Comparison of ENCODE assay signal across 8 cellular contexts in genomic region chr10:12214763-12215218, GRCh38. TPM values are rescaled to one million over a fixed set of nuclear protein-coding genes. Genes with fewer than 3 reads are reported as not detected.
DNase-seq lines count a peak whose midpoint lies in the region; ATAC-seq, FAIRE-seq and TF ChIP-seq lines count a peak whose summit lies in the region.

No MANE protein-coding gene starts in this region.

- H4K20me1 ChIP-seq in endothelial cell of umbilical vein (replicated peaks; ENCODE audit: control insufficient read depth, extremely low read depth, insufficient read depth, low read length) = no peaks in the 10 kb centered on the region

- peak; percentile 62 for DNase-seq in activated CD4-positive, alpha-beta T cell treated with anti-CD3 and anti-CD28 coated beads for 36 hours
- DNase-seq in activated CD4-positive, alpha-beta T cell treated with anti-CD3 and anti-CD28 coated beads for 1 hour = no peak
- DNase-seq in M059J (ENCODE audit: low read depth) (peak; percentile 37), endothelial cell of umbilical vein (ENCODE audit: low read depth, low spot score) (peak; percentile 65), nephron progenitor cell (peak; percentile 47)

- H3K4me3 Mint-ChIP-seq in activated CD4-positive, alpha-beta T cell treated with anti-CD3 and anti-CD28 coated beads for 36 hours = no peak overlapping the region
- no peak overlapping the region for H3K4me3 Mint-ChIP-seq in nephron progenitor cell

- H3K9me3 ChIP-seq in endothelial cell of umbilical vein (replicated peaks; ENCODE audit: control insufficient read depth, insufficient read depth, low read length) = no peaks in the 10 kb centered on the region

- H3K36me3 Mint-ChIP-seq in activated CD4-positive, alpha-beta T cell treated with anti-CD3 and anti-CD28 coated beads for 36 hours (ENCODE audit: low read depth) = peaks cover 47% of the 10 kb centered on the region
- H3K36me3 Mint-ChIP-seq in nephron progenitor cell (ENCODE audit: low read depth) = peaks cover 66% of the 10 kb centered on the region

- H3K4me1 ChIP-seq in endothelial cell of umbilical vein (ENCODE audit: control insufficient read depth, extremely low read depth, insufficient read depth, low read length) = peaks cover 6% of the 10 kb centered on the region

- no peaks in the 10 kb centered on the region for H3K27me3 ChIP-seq in endothelial cell of umbilical vein (ENCODE audit: control insufficient read depth in 2 of 2, insufficient read depth in 2 of 2, low read length in 2 of 2)

- peaks cover 8 to 28% of the 10 kb centered on the region in 2 experiments for H3K36me3 ChIP-seq in endothelial cell of umbilical vein (ENCODE audit: control insufficient read depth in 2 of 2, extremely low read depth in 1 of 2, insufficient read depth in 2 of 2, low read length in 2 of 2)

- CTCF ChIA-PET in activated CD4-positive, alpha-beta T cell treated with anti-CD3 and anti-CD28 coated beads for 36 hours (lab: Charles Lee) = interaction anchor here (0.6 to 4.8 kb wide), 36 partner anchors 9 to 892 kb away, joined by 3 to 43 read pairs (median 4); partner anchors contain the start of genes CDC123 and NUDT5
- CTCF ChIA-PET in endothelial cell of umbilical vein (lab: Charles Lee) = interaction anchor here (0.8 to 2.6 kb wide), 16 partner anchors 9 to 842 kb away, joined by 3 to 17 read pairs (median 4); partner anchors contain the start of genes CDC123 and NUDT5

- dilution Hi-C loops in endothelial cell of umbilical vein (cut with MboI; ENCODE audit: extremely low pct_ligation_motif_present, low sequenced_read_pairs) = no loop called here

- no peaks in the 10 kb centered on the region for H3K9me1 ChIP-seq in endothelial cell of umbilical vein (replicated peaks; ENCODE audit: control insufficient read depth, extremely low read depth, insufficient read depth, low read length)

- peaks cover 17% of the 10 kb centered on the region for H3K4me1 Mint-ChIP-seq in activated CD4-positive, alpha-beta T cell treated with anti-CD3 and anti-CD28 coated beads for 36 hours
- H3K4me1 Mint-ChIP-seq in nephron progenitor cell = peaks cover 20% of the 10 kb centered on the region

- peaks cover 11% of the 10 kb centered on the region for H3K79me2 ChIP-seq in endothelial cell of umbilical vein (ENCODE audit: control insufficient read depth, insufficient read depth, low read length)

- ATAC-seq in activated CD4-positive, alpha-beta T cell treated with anti-CD3 and anti-CD28 coated beads for 36 hours = peak; percentile 44
- ATAC-seq in HG03432 (IDR thresholded peaks at IDR 0.05; ENCODE audit: unreplicated experiment) (no peak), GM18519 (IDR thresholded peaks at IDR 0.05; ENCODE audit: low FRiP score, unreplicated experiment) (no peak)

- intact Hi-C loops in activated CD4-positive, alpha-beta T cell treated with anti-CD3 and anti-CD28 coated beads for 36 hours (cut with DNase I, micrococcal nuclease) = loop anchor here in 1 of 2 experiments (1.0 to 10.0 kb wide), 4 partner anchors 442 to 860 kb away; no protein-coding TSS in a partner anchor
- intact Hi-C loops in endothelial cell of umbilical vein (cut with micrococcal nuclease) = loop anchor here (1.0 kb wide), 2 partner anchors 442 to 497 kb away; no protein-coding TSS in a partner anchor

- H2AFZ ChIP-seq in endothelial cell of umbilical vein (ENCODE audit: low read depth, low read length) = peak overlapping the region; percentile 57

- H3K27ac ChIP-seq in VCaP (no peak overlapping the region), endothelial cell of umbilical vein (ENCODE audit: insufficient read depth, low read depth, low read length) (peak overlapping the region; percentile 23)

- peak; percentile 61 for FAIRE-seq in endothelial cell of umbilical vein (lab: Jason Lieb, UNC)

- TF ChIP-seq POLR2A in endothelial cell of umbilical vein (IDR thresholded peaks at IDR 0.05; ENCODE audit: low read depth, low read length) = no peak

- no peaks in the 10 kb centered on the region for H3K27me3 Mint-ChIP-seq in activated CD4-positive, alpha-beta T cell treated with anti-CD3 and anti-CD28 coated beads for 36 hours
- no peaks in the 10 kb centered on the region for H3K27me3 Mint-ChIP-seq in nephron progenitor cell (ENCODE audit: low read depth, poor library complexity)

- peak overlapping the region; percentile 46 for H3K4me2 ChIP-seq in endothelial cell of umbilical vein (ENCODE audit: insufficient read depth, low read length)

- H3K9ac ChIP-seq in endothelial cell of umbilical vein (replicated peaks; ENCODE audit: extremely low read depth, insufficient read depth, low read length) = peak overlapping the region; percentile 14

- no peaks in the 10 kb centered on the region for H3K9me3 Mint-ChIP-seq in activated CD4-positive, alpha-beta T cell treated with anti-CD3 and anti-CD28 coated beads for 36 hours (ENCODE audit: low read depth)
- peaks cover 23% of the 10 kb centered on the region for H3K9me3 Mint-ChIP-seq in nephron progenitor cell

- POLR2A ChIA-PET in activated CD4-positive, alpha-beta T cell treated with anti-CD3 and anti-CD28 coated beads for 36 hours (lab: Charles Lee) = interaction anchor here (1.2 kb wide), 1 partner anchor 19 kb away, joined by 3 read pairs; the partner anchor contains the start of genes CDC123 and NUDT5
- POLR2A ChIA-PET in endothelial cell of umbilical vein (lab: Charles Lee) = no interaction called here

- BruUV-seq in endothelial cell of umbilical vein (replicated peaks; lab: Mats Ljungman, UMichigan) = no TSS peak

- H3K27ac Mint-ChIP-seq in activated CD4-positive, alpha-beta T cell treated with anti-CD3 and anti-CD28 coated beads for 36 hours = peak overlapping the region; percentile 77
- peak overlapping the region; percentile 60 for H3K27ac Mint-ChIP-seq in nephron progenitor cell

- no peak overlapping the region for H3K4me3 ChIP-seq in endothelial cell of umbilical vein (replicated peaks in 1 of 3; ENCODE audit: insufficient read depth in 1 of 3, low read depth in 1 of 3, low read length in 3 of 3)

- TF ChIP-seq CTCF in VCaP (conservative IDR thresholded peaks at IDR 0.05) = peak; percentile 78
- TF ChIP-seq CTCF in endothelial cell of umbilical vein (IDR thresholded peaks at IDR 0.05; ENCODE audit: extremely low read depth in 1 of 2, insufficient read depth in 1 of 2, low read depth in 1 of 2, low read length in 2 of 2) = peak; percentile 42 to 51
- TF ChIP-seq CTCF in nephron progenitor cell (IDR thresholded peaks at IDR 0.05) = peak; percentile 61

TF ChIP-seq in endothelial cell of umbilical vein, 7 proteins besides CTCF, POLR2A, EP300 and RAD21:
- TF ChIP-seq GATA2 (IDR thresholded peaks at IDR 0.05; ENCODE audit: insufficient read depth, insufficient read length, low read depth, low read length) (no peak), MAX (IDR thresholded peaks at IDR 0.05; ENCODE audit: insufficient read depth, insufficient read length) (no peak)
TF ChIP-seq in endothelial cell of umbilical vein: peak in this region for 0.

RNA-seq across cellular contexts. Expression of gene CDC123, which starts 18.8 kb away (rescaled TPM):
- total RNA-seq in activated CD4-positive, alpha-beta T cell treated with anti-CD3 and anti-CD28 coated beads for 36 hours = 100 to 1,000 TPM; 129 to 151 TPM
- total RNA-seq in M059J (2014; rRNA removed; shearing (Covaris generic)) = 65.1 and 83.1 TPM in 2 replicates
- total RNA-seq in endothelial cell of umbilical vein = 97.3 and 106 TPM in 2 replicates
- polyA plus RNA-seq in endothelial cell of umbilical vein = 57.0 and 65.6 TPM in 2 replicates
- 128 and 139 TPM in 2 replicates for polyA plus RNA-seq in endothelial cell of umbilical vein (2011; cell fraction: cytosol; rRNA removed)
- polyA plus RNA-seq in endothelial cell of umbilical vein (2011; cell fraction: nucleus; rRNA removed) = 92.6 and 101 TPM in 2 replicates
- 126 and 154 TPM in 2 replicates for polyA plus RNA-seq in endothelial cell of umbilical vein (2012)
- 263 and 290 TPM in 2 replicates for polyA minus RNA-seq in endothelial cell of umbilical vein
- 121 TPM for polyA minus RNA-seq in endothelial cell of umbilical vein (2011; cell fraction: cytosol; rRNA and poly(A)+ RNA removed)
- 54.2 and 73.9 TPM in 2 replicates for polyA minus RNA-seq in endothelial cell of umbilical vein (2011; cell fraction: nucleus; rRNA and poly(A)+ RNA removed)

RNA-seq across cellular contexts. Expression of gene NUDT5, which starts 19.1 kb away (rescaled TPM):
- total RNA-seq in activated CD4-positive, alpha-beta T cell treated with anti-CD3 and anti-CD28 coated beads for 36 hours = 100 to 1,000 TPM in 1 of 2 experiments, 10 to 100 TPM in 1; 99.9 to 108 TPM
- 53.2 and 99.3 TPM in 2 replicates for total RNA-seq in M059J (2014; rRNA removed; shearing (Covaris generic))
- total RNA-seq in endothelial cell of umbilical vein = 81.8 and 89.0 TPM in 2 replicates
- polyA plus RNA-seq in endothelial cell of umbilical vein = 67.9 and 87.8 TPM in 2 replicates
- 115 and 124 TPM in 2 replicates for polyA plus RNA-seq in endothelial cell of umbilical vein (2011; cell fraction: cytosol; rRNA removed)
- polyA plus RNA-seq in endothelial cell of umbilical vein (2011; cell fraction: nucleus; rRNA removed) = 66.5 and 79.9 TPM in 2 replicates
- polyA plus RNA-seq in endothelial cell of umbilical vein (2012) = 95.1 and 131 TPM in 2 replicates
- 48.9 and 49.7 TPM in 2 replicates for polyA minus RNA-seq in endothelial cell of umbilical vein
- polyA minus RNA-seq in endothelial cell of umbilical vein (2011; cell fraction: cytosol; rRNA and poly(A)+ RNA removed) = 50.2 TPM
- polyA minus RNA-seq in endothelial cell of umbilical vein (2011; cell fraction: nucleus; rRNA and poly(A)+ RNA removed) = 25.1 and 41.3 TPM in 2 replicates
